In the genomic region with DNA sequence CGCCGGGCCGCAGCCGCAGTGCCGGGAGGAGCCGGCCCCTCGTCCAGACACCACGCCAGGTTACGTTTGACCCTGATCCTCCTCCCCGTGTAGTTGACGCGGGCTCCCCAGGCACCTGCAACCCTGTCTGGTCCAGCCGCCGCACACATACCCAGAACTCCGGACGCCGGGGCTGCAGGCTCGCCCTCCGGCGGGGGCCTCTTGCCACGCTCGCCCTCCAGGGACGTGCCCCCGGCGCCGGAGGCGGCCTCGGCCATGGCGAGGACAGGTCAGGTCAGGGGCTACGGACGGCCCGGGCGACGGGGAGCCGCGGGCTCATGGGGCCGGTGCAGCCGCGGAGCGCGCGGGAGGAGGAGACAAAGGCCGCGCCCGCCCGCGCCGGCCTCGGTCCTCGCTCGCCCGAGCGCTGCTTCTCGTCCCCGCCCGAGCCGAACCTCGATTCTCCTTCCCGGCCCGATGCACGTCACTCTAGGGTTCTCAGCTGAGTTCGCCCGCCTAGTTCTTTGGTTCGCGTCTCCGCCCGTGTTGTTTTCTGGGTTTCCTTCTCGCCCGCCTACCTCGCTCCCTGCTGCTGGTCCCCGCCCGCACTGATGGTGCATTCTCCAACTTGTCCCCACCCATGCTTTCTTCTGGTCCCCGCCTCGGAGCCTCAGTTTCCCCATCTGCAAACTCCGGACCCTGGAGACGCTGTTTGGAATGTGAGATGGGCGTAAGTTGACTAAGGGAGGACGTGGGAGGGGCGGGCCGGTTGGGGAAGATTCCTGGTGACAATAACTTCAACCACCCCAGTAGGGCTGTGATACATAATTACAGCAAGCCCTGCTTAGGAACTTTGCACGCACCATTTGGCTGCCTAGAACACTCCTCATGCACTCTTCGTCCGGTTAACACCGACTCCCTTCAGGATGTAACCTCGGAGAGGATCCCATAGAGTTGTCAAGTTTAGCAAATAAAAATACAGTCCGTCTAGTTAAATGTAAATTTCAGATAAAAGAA, we compare ENCODE assay signal across 7 cellular contexts. TPM values are rescaled to one million over a fixed set of nuclear protein-coding genes. Genes with fewer than 3 reads are reported as not detected.
DNase-seq lines count a peak whose midpoint lies in the region; ATAC-seq and TF ChIP-seq lines count a peak whose summit lies in the region.

A gene with protein sequence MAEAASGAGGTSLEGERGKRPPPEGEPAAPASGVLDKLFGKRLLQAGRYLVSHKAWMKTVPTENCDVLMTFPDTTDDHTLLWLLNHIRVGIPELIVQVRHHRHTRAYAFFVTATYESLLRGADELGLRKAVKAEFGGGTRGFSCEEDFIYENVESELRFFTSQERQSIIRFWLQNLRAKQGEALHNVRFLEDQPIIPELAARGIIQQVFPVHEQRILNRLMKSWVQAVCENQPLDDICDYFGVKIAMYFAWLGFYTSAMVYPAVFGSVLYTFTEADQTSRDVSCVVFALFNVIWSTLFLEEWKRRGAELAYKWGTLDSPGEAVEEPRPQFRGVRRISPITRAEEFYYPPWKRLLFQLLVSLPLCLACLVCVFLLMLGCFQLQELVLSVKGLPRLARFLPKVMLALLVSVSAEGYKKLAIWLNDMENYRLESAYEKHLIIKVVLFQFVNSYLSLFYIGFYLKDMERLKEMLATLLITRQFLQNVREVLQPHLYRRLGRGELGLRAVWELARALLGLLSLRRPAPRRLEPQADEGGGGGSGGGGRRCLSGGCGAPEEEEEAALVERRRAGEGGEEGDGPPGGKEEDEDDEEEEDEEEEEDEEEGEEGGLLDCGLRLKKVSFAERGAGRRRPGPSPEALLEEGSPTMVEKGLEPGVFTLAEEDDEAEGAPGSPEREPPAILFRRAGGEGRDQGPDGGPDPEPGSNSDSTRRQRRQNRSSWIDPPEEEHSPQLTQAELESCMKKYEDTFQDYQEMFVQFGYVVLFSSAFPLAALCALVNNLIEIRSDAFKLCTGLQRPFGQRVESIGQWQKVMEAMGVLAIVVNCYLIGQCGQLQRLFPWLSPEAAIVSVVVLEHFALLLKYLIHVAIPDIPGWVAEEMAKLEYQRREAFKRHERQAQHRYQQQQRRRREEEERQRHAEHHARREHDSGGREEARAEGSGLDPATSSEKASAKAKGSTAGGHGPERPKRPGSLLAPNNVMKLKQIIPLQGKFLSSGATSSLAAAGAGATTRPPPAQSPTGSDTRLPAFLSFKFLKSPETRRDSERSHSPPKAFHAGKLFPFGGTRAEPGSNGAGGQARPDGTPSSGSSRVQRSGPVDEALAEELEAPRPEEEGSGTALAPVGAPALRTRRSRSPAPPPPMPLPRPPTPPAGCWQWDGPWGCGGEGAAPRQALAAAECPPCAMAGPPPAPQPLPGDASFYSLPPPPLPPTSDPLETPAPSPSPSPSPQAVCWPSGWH (minus strand): TSS at position 442 of the 996 bp plus-strand sequence. CDS start 185 bp downstream, at position 257.

- no peaks in the 10 kb centered on the region for H3K9me3 ChIP-seq in colonic mucosa

- peak; percentile 52 for ATAC-seq in GM18505 (IDR thresholded peaks at IDR 0.05; ENCODE audit: unreplicated experiment)
- ATAC-seq in HG03432 (IDR thresholded peaks at IDR 0.05; ENCODE audit: unreplicated experiment): peak; percentile 51
- ATAC-seq in left colon: peak; percentile 71

- TF ChIP-seq CTCF in colonic mucosa (IDR thresholded peaks at IDR 0.05): no peak

- peak within 1 kb of the TSS; percentile 63 to 80 for H3K9ac ChIP-seq in colonic mucosa (ENCODE audit: low read depth in 2 of 2, low read length in 2 of 2)

- intact Hi-C loops in colonic mucosa (cut with DNase I): loop anchor here (2.0 kb wide), 1 partner anchor 30 kb away; a partner anchor contains a TSS
- intact Hi-C loops in left colon (cut with DNase I, micrococcal nuclease): no loop called here

- peak within 1 kb of the TSS; percentile 74 for H3K27ac ChIP-seq in colonic mucosa

- no peaks in the 10 kb centered on the region for H3K36me3 ChIP-seq in colonic mucosa

- peaks cover 18% of the 10 kb centered on the region for H3K4me1 ChIP-seq in colonic mucosa

- peak within 1 kb of the TSS; percentile 82 for H3K4me3 ChIP-seq in colonic mucosa

- DNase-seq in NCI-H526 (lab: John Stamatoyannopoulos, UW) (peak; percentile 89 to 95), colonic mucosa (peak; percentile 99), left colon (peak; percentile 97 to 98)
- peak; percentile 93 to 98 for DNase-seq in activated CD4-positive, alpha-beta T cell treated with anti-CD3 and anti-CD28 coated beads for 4 hours
- DNase-seq in stimulated activated CD4-positive, alpha-beta T cell treated with anti-CD3 and anti-CD28 coated beads, Interleukin-1b, Interleukin-23, amount 100 ng/mL, for 24 hours (ENCODE audit: low read depth in 4 of 4, low spot score in 1 of 4): peak; percentile 85 to 96 (median 92)

- H3K27me3 ChIP-seq in colonic mucosa: peaks cover 1% of the 10 kb centered on the region

- peak; percentile 23 for TF ChIP-seq POLR2A in GM18505 (IDR thresholded peaks at IDR 0.05; ENCODE audit: borderline replicate concordance, extremely low read depth, insufficient read depth, insufficient read length)

RNA-seq across cellular contexts. Expression of the gene that starts here (rescaled TPM):
- total RNA-seq in colonic mucosa: 10 to 100 TPM in 1 of 2 donors, 1 to 10 TPM in 1; 8.9 to 13.7 TPM
- 10 to 100 TPM in 1 of 2 donors, 1 to 10 TPM in 1; 8.4 to 10.8 TPM for total RNA-seq in left colon

Comparison
In these comparisons a context has a peak if more than half of its experiments do, and no peak if none do; other contexts are left out.
1. Peak in every context shown above with its lines: DNase-seq, ATAC-seq, H3K4me3 ChIP-seq and H3K27ac ChIP-seq.